In genomic region chr7:64045301-64046040, GRCh38 we compare ENCODE assay signal across 11 cellular contexts. TPM values are rescaled to one million over a fixed set of nuclear protein-coding genes. Genes with fewer than 3 reads are reported as not detected.
DNase-seq lines count a peak whose midpoint lies in the region; ATAC-seq and TF ChIP-seq lines count a peak whose summit lies in the region.
"Had no signal": no experiment of that assay in that cellular context is flagged by ENCODE, and none has a peak within 500 bp of the region (broad histone marks: within the 10 kb centered on the region; RNA-seq: fewer than 3 reads in every experiment).

Gene ZNF727, plus strand, starts transcription at chr7:64045434. Its CDS starts 188 bp downstream, at chr7:64045622.

- CTCF ChIA-PET in activated naive CD4-positive, alpha-beta T cell treated with anti-CD3 and anti-CD28 coated beads for 36 hours (lab: Charles Lee), result no interaction called here
- CTCF ChIA-PET in naive thymus-derived CD4-positive, alpha-beta T cell (lab: Charles Lee), result no interaction called here

- H3K4me3 ChIP-seq in colonic mucosa, result peak within 1 kb of the TSS; percentile 35
- H3K4me3 ChIP-seq in naive thymus-derived CD4-positive, alpha-beta T cell (ENCODE audit: low read length), result peak within 1 kb of the TSS; percentile 30

- H3K4me1 Mint-ChIP-seq in activated naive CD4-positive, alpha-beta T cell treated with anti-CD3 and anti-CD28 coated beads for 36 hours (ENCODE audit: low read depth), result no peaks in the 10 kb centered on the region
- H3K4me1 Mint-ChIP-seq in naive thymus-derived CD4-positive, alpha-beta T cell, result peaks cover 0 to 18% (median 0%) of the 10 kb centered on the region in 7 donors
- H3K4me1 Mint-ChIP-seq: neural crest cell had no signal

- TF ChIP-seq CTCF in colonic mucosa (IDR thresholded peaks at IDR 0.05), result no peak

- peaks cover 5% of the 10 kb centered on the region for H3K36me3 Mint-ChIP-seq in activated naive CD4-positive, alpha-beta T cell treated with anti-CD3 and anti-CD28 coated beads for 36 hours (ENCODE audit: low read depth)
- H3K36me3 Mint-ChIP-seq in naive thymus-derived CD4-positive, alpha-beta T cell, result peaks cover 0 to 14% (median 0%) of the 10 kb centered on the region in 5 donors

- peak within 1 kb of the TSS; percentile 64 for H3K4me3 Mint-ChIP-seq in activated naive CD4-positive, alpha-beta T cell treated with anti-CD3 and anti-CD28 coated beads for 36 hours
- peak within 1 kb of the TSS in 9 of 10 donors; percentile 39 to 89 (median 74) for H3K4me3 Mint-ChIP-seq in naive thymus-derived CD4-positive, alpha-beta T cell
- H3K4me3 Mint-ChIP-seq: neural crest cell had no signal

- H3K27ac Mint-ChIP-seq in activated naive CD4-positive, alpha-beta T cell treated with anti-CD3 and anti-CD28 coated beads for 36 hours, result no peak within 1 kb of the TSS
- H3K27ac Mint-ChIP-seq in naive thymus-derived CD4-positive, alpha-beta T cell, result peak within 1 kb of the TSS in 4 of 9 donors; percentile 33 to 83 (median 74)

- H3K9ac ChIP-seq in colonic mucosa (ENCODE audit: low read depth in 2 of 2, low read length in 2 of 2), result peak within 1 kb of the TSS in 1 of 2 donors; percentile 48

- H3K9me3 ChIP-seq in colonic mucosa, result no peaks in the 10 kb centered on the region
- H3K9me3 ChIP-seq in naive thymus-derived CD4-positive, alpha-beta T cell (ENCODE audit: control insufficient read depth in 2 of 3, low read length in 3 of 3), result peaks cover 0 to 29% (median 0%) of the 10 kb centered on the region in 3 experiments

- no peaks in the 10 kb centered on the region for H3K4me1 ChIP-seq in colonic mucosa
- no peaks in the 10 kb centered on the region for H3K4me1 ChIP-seq in naive thymus-derived CD4-positive, alpha-beta T cell (ENCODE audit: control insufficient read depth in 2 of 2, insufficient read depth in 2 of 2, low read length in 2 of 2)

- peak; percentile 19 for DNase-seq in activated naive CD4-positive, alpha-beta T cell treated with anti-CD3 and anti-CD28 coated beads for 36 hours
- no peak for DNase-seq in activated naive CD4-positive, alpha-beta T cell treated with anti-CD3 and anti-CD28 coated beads, Interleukin-2, amount 50 U/mL, for 16 hours
- DNase-seq in colonic mucosa (peak; percentile 60), ureter (ENCODE audit: low spot score) (peak; percentile 84), 8988T (no peak), NCI-H2081 (lab: John Stamatoyannopoulos, UW) (no peak)
- peak in 6 of 9 donors; percentile 6 to 54 (median 20) for DNase-seq in naive thymus-derived CD4-positive, alpha-beta T cell

- ATAC-seq in naive thymus-derived CD4-positive, alpha-beta T cell, result peak; percentile 82
- no peak for ATAC-seq in HG03460 (IDR thresholded peaks at IDR 0.05; ENCODE audit: unreplicated experiment)

- no peaks in the 10 kb centered on the region for H3K36me3 ChIP-seq in colonic mucosa
- no peaks in the 10 kb centered on the region for H3K36me3 ChIP-seq in naive thymus-derived CD4-positive, alpha-beta T cell (ENCODE audit: control insufficient read depth in 2 of 3, insufficient read depth in 3 of 3, low read length in 3 of 3)

- H3K9me3 Mint-ChIP-seq in activated naive CD4-positive, alpha-beta T cell treated with anti-CD3 and anti-CD28 coated beads for 36 hours, result peaks cover 29% of the 10 kb centered on the region
- peaks cover 13 to 68% (median 29%) of the 10 kb centered on the region in 11 donors for H3K9me3 Mint-ChIP-seq in naive thymus-derived CD4-positive, alpha-beta T cell

- peaks cover 5% of the 10 kb centered on the region for H3K27me3 Mint-ChIP-seq in activated naive CD4-positive, alpha-beta T cell treated with anti-CD3 and anti-CD28 coated beads for 36 hours (ENCODE audit: low read depth)
- H3K27me3 Mint-ChIP-seq in naive thymus-derived CD4-positive, alpha-beta T cell, result peaks cover 0 to 12% (median 0%) of the 10 kb centered on the region in 5 donors

- intact Hi-C loops in activated naive CD4-positive, alpha-beta T cell treated with anti-CD3 and anti-CD28 coated beads for 36 hours (cut with micrococcal nuclease), result loop anchor here (1.0 kb wide), 1 partner anchor 119 kb away; no protein-coding TSS in a partner anchor
- intact Hi-C loops in colonic mucosa (cut with DNase I), result no loop called here
- intact Hi-C loops in naive thymus-derived CD4-positive, alpha-beta T cell (cut with micrococcal nuclease), result no loop called here

- H3K27me3 ChIP-seq in colonic mucosa, result no peaks in the 10 kb centered on the region
- H3K27me3 ChIP-seq in naive thymus-derived CD4-positive, alpha-beta T cell (ENCODE audit: control insufficient read depth in 2 of 2, insufficient read depth in 2 of 2, low read length in 2 of 2), result no peaks in the 10 kb centered on the region

- POLR2A ChIA-PET in naive thymus-derived CD4-positive, alpha-beta T cell (lab: Charles Lee), result no interaction called here

- H3K27ac ChIP-seq in colonic mucosa, result no peak within 1 kb of the TSS
- no peak within 1 kb of the TSS for H3K27ac ChIP-seq in naive thymus-derived CD4-positive, alpha-beta T cell (ENCODE audit: low read depth, low read length)

RNA-seq across cellular contexts. Expression of gene ZNF727, which starts in this region (rescaled TPM):
- total RNA-seq in activated naive CD4-positive, alpha-beta T cell treated with anti-CD3 and anti-CD28 coated beads for 36 hours, result under 1 TPM; 0.44 to 0.52 TPM
- total RNA-seq in colonic mucosa (1 to 10 TPM in 1 of 2 donors, under 1 TPM in 1; 0.69 to 1.2 TPM), ureter (13.5 TPM)
- total RNA-seq in naive thymus-derived CD4-positive, alpha-beta T cell, result under 1 TPM; 0.12 to 0.67 (median 0.51) TPM
- under 1 TPM in 1 of 2 donors, not detected in 1; 0.14 TPM for polyA plus RNA-seq in naive thymus-derived CD4-positive, alpha-beta T cell
- total RNA-seq: Daoy, HT1080, neural crest cell had no signal

Comparison
In these comparisons a context has a peak if more than half of its experiments do, and no peak if none do; other contexts are left out.
1. Peak in DNase-seq in activated naive CD4-positive, alpha-beta T cell treated with anti-CD3 and anti-CD28 coated beads for 36 hours; RNA of the gene not detected or under 1 TPM.
2. Peak in DNase-seq, ATAC-seq and H3K4me3 ChIP-seq in naive thymus-derived CD4-positive, alpha-beta T cell; RNA of the gene not detected or under 1 TPM.
3. DNase-seq: peak in colonic mucosa (single experiment) and ureter (single experiment); none in activated naive CD4-positive, alpha-beta T cell treated with anti-CD3 and anti-CD28 coated beads, Interleukin-2, amount 50 U/mL, for 16 hours (single experiment), 8988T (single experiment) and NCI-H2081 (0 of 2).